In genomic region chr2:24015562-24016375, GRCh38 we compare ENCODE assay signal across 1 cellular context.
TF ChIP-seq lines count a peak whose summit lies in the region.

No MANE protein-coding gene starts in this region.

TF ChIP-seq in HepG2, 621 proteins besides CTCF, POLR2A, EP300 and RAD21 (continued from another document and continues in another):
- TF ChIP-seq, protein P1, sequence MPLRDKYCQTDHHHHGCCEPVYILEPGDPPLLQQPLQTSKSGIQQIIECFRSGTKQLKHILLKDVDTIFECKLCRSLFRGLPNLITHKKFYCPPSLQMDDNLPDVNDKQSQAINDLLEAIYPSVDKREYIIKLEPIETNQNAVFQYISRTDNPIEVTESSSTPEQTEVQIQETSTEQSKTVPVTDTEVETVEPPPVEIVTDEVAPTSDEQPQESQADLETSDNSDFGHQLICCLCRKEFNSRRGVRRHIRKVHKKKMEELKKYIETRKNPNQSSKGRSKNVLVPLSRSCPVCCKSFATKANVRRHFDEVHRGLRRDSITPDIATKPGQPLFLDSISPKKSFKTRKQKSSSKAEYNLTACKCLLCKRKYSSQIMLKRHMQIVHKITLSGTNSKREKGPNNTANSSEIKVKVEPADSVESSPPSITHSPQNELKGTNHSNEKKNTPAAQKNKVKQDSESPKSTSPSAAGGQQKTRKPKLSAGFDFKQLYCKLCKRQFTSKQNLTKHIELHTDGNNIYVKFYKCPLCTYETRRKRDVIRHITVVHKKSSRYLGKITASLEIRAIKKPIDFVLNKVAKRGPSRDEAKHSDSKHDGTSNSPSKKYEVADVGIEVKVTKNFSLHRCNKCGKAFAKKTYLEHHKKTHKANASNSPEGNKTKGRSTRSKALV (CRISPR knock-in tag; IDR thresholded peaks at IDR 0.05), result 0 out of 2 replicates have a peak, but pooled peaks have one; percentile 26
- TF ChIP-seq MAFF (IDR thresholded peaks at IDR 0.05; ENCODE audit: low read depth, low read length) (peak; percentile 16; the same call in 1 of the 2 replicates), TBX3 (IDR thresholded peaks at IDR 0.05; ENCODE audit: borderline replicate concordance) (peak; percentile 47; the same call in 1 of the 2 replicates), BRD4 (CRISPR knock-in tag; IDR thresholded peaks at IDR 0.05) (no peak), ZNF619 (CRISPR knock-in tag; IDR thresholded peaks at IDR 0.05) (peak; percentile 75; the same call in 1 of the 2 replicates), SETDB1 (CRISPR knock-in tag; IDR thresholded peaks at IDR 0.05; ENCODE audit: borderline replicate concordance) (no peak), PRMT3 (CRISPR knock-in tag; IDR thresholded peaks at IDR 0.05; ENCODE audit: borderline replicate concordance, low read depth) (no peak), EEA1 (CRISPR knock-in tag; IDR thresholded peaks at IDR 0.05; ENCODE audit: borderline replicate concordance) (no peak; the same call in 1 of the 2 replicates), SIX1 (CRISPR knock-in tag; IDR thresholded peaks at IDR 0.05; ENCODE audit: borderline replicate concordance) (no peak; the same call in 1 of the 2 replicates), HOXD1 (CRISPR knock-in tag; IDR thresholded peaks at IDR 0.05) (no peak), FOXK2 (IDR thresholded peaks at IDR 0.05) (no peak), ZNF562 (CRISPR knock-in tag; IDR thresholded peaks at IDR 0.05; ENCODE audit: borderline replicate concordance) (no peak), BORCS8-MEF2B (CRISPR knock-in tag; IDR thresholded peaks at IDR 0.05) (peak; percentile 74; the same call in 1 of the 2 replicates), NKX3-1 (CRISPR knock-in tag; IDR thresholded peaks at IDR 0.05) (no peak), MEIS2 (CRISPR knock-in tag; IDR thresholded peaks at IDR 0.05) (peak; percentile 70), ZNF546 (CRISPR knock-in tag; conservative IDR thresholded peaks at IDR 0.05) (no peak), ZNF512B (CRISPR knock-in tag; IDR thresholded peaks at IDR 0.05; ENCODE audit: borderline replicate concordance) (no peak), ZNF614 (CRISPR knock-in tag; IDR thresholded peaks at IDR 0.05; ENCODE audit: borderline replicate concordance) (peak; percentile 21; the same call in 1 of the 2 replicates), NR3C1 (CRISPR knock-in tag; IDR thresholded peaks at IDR 0.05) (no peak), SAFB2 (CRISPR knock-in tag; IDR thresholded peaks at IDR 0.05; ENCODE audit: borderline replicate concordance, low read depth) (no peak), MIER2 (CRISPR knock-in tag; IDR thresholded peaks at IDR 0.05) (no peak), KDM2A (CRISPR knock-in tag; IDR thresholded peaks at IDR 0.05; ENCODE audit: borderline replicate concordance, low read depth) (no peak; the same call in 1 of the 2 replicates), RFX5 (IDR thresholded peaks at IDR 0.05; ENCODE audit: low read depth, low read length) (no peak), ZNF207 (IDR thresholded peaks at IDR 0.05; ENCODE audit: borderline replicate concordance) (no peak), ZBTB3 (CRISPR knock-in tag; IDR thresholded peaks at IDR 0.05; ENCODE audit: borderline replicate concordance, low read depth) (0 out of 2 replicates have a peak, but pooled peaks have one; percentile 64)
- TF ChIP-seq, protein P2, sequence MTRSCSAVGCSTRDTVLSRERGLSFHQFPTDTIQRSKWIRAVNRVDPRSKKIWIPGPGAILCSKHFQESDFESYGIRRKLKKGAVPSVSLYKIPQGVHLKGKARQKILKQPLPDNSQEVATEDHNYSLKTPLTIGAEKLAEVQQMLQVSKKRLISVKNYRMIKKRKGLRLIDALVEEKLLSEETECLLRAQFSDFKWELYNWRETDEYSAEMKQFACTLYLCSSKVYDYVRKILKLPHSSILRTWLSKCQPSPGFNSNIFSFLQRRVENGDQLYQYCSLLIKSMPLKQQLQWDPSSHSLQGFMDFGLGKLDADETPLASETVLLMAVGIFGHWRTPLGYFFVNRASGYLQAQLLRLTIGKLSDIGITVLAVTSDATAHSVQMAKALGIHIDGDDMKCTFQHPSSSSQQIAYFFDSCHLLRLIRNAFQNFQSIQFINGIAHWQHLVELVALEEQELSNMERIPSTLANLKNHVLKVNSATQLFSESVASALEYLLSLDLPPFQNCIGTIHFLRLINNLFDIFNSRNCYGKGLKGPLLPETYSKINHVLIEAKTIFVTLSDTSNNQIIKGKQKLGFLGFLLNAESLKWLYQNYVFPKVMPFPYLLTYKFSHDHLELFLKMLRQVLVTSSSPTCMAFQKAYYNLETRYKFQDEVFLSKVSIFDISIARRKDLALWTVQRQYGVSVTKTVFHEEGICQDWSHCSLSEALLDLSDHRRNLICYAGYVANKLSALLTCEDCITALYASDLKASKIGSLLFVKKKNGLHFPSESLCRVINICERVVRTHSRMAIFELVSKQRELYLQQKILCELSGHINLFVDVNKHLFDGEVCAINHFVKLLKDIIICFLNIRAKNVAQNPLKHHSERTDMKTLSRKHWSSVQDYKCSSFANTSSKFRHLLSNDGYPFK (CRISPR knock-in tag; IDR thresholded peaks at IDR 0.05; ENCODE audit: borderline replicate concordance), result peak; percentile 66
- TF ChIP-seq, protein P3, sequence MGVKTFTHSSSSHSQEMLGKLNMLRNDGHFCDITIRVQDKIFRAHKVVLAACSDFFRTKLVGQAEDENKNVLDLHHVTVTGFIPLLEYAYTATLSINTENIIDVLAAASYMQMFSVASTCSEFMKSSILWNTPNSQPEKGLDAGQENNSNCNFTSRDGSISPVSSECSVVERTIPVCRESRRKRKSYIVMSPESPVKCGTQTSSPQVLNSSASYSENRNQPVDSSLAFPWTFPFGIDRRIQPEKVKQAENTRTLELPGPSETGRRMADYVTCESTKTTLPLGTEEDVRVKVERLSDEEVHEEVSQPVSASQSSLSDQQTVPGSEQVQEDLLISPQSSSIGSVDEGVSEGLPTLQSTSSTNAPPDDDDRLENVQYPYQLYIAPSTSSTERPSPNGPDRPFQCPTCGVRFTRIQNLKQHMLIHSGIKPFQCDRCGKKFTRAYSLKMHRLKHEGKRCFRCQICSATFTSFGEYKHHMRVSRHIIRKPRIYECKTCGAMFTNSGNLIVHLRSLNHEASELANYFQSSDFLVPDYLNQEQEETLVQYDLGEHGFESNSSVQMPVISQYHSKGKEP (CRISPR knock-in tag; IDR thresholded peaks at IDR 0.05), result no peak
- TF ChIP-seq, protein P4, sequence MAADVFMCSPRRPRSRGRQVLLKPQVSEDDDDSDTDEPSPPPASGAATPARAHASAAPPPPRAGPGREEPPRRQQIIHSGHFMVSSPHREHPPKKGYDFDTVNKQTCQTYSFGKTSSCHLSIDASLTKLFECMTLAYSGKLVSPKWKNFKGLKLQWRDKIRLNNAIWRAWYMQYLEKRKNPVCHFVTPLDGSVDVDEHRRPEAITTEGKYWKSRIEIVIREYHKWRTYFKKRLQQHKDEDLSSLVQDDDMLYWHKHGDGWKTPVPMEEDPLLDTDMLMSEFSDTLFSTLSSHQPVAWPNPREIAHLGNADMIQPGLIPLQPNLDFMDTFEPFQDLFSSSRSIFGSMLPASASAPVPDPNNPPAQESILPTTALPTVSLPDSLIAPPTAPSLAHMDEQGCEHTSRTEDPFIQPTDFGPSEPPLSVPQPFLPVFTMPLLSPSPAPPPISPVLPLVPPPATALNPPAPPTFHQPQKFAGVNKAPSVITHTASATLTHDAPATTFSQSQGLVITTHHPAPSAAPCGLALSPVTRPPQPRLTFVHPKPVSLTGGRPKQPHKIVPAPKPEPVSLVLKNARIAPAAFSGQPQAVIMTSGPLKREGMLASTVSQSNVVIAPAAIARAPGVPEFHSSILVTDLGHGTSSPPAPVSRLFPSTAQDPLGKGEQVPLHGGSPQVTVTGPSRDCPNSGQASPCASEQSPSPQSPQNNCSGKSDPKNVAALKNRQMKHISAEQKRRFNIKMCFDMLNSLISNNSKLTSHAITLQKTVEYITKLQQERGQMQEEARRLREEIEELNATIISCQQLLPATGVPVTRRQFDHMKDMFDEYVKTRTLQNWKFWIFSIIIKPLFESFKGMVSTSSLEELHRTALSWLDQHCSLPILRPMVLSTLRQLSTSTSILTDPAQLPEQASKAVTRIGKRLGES (CRISPR knock-in tag; IDR thresholded peaks at IDR 0.05; ENCODE audit: borderline replicate concordance), result no peak
- TF ChIP-seq, protein P5, sequence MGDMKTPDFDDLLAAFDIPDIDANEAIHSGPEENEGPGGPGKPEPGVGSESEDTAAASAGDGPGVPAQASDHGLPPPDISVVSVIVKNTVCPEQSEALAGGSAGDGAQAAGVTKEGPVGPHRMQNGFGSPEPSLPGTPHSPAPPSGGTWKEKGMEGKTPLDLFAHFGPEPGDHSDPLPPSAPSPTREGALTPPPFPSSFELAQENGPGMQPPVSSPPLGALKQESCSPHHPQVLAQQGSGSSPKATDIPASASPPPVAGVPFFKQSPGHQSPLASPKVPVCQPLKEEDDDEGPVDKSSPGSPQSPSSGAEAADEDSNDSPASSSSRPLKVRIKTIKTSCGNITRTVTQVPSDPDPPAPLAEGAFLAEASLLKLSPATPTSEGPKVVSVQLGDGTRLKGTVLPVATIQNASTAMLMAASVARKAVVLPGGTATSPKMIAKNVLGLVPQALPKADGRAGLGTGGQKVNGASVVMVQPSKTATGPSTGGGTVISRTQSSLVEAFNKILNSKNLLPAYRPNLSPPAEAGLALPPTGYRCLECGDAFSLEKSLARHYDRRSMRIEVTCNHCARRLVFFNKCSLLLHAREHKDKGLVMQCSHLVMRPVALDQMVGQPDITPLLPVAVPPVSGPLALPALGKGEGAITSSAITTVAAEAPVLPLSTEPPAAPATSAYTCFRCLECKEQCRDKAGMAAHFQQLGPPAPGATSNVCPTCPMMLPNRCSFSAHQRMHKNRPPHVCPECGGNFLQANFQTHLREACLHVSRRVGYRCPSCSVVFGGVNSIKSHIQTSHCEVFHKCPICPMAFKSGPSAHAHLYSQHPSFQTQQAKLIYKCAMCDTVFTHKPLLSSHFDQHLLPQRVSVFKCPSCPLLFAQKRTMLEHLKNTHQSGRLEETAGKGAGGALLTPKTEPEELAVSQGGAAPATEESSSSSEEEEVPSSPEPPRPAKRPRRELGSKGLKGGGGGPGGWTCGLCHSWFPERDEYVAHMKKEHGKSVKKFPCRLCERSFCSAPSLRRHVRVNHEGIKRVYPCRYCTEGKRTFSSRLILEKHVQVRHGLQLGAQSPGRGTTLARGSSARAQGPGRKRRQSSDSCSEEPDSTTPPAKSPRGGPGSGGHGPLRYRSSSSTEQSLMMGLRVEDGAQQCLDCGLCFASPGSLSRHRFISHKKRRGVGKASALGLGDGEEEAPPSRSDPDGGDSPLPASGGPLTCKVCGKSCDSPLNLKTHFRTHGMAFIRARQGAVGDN (CRISPR knock-in tag; IDR thresholded peaks at IDR 0.05), result peak; percentile 88
- TF ChIP-seq, protein P6, sequence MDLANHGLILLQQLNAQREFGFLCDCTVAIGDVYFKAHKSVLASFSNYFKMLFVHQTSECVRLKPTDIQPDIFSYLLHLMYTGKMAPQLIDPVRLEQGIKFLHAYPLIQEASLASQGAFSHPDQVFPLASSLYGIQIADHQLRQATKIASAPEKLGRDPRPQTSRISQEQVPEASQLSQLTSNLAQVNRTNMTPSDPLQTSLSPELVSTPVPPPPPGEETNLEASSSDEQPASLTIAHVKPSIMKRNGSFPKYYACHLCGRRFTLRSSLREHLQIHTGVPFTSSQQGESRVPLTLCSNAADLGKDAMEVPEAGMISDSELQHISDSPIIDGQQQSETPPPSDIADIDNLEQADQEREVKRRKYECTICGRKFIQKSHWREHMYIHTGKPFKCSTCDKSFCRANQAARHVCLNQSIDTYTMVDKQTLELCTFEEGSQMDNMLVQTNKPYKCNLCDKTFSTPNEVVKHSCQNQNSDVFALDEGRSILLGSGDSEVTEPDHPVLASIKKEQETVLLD (CRISPR knock-in tag; IDR thresholded peaks at IDR 0.05; ENCODE audit: low read depth), result no peak
- TF ChIP-seq, protein P7, sequence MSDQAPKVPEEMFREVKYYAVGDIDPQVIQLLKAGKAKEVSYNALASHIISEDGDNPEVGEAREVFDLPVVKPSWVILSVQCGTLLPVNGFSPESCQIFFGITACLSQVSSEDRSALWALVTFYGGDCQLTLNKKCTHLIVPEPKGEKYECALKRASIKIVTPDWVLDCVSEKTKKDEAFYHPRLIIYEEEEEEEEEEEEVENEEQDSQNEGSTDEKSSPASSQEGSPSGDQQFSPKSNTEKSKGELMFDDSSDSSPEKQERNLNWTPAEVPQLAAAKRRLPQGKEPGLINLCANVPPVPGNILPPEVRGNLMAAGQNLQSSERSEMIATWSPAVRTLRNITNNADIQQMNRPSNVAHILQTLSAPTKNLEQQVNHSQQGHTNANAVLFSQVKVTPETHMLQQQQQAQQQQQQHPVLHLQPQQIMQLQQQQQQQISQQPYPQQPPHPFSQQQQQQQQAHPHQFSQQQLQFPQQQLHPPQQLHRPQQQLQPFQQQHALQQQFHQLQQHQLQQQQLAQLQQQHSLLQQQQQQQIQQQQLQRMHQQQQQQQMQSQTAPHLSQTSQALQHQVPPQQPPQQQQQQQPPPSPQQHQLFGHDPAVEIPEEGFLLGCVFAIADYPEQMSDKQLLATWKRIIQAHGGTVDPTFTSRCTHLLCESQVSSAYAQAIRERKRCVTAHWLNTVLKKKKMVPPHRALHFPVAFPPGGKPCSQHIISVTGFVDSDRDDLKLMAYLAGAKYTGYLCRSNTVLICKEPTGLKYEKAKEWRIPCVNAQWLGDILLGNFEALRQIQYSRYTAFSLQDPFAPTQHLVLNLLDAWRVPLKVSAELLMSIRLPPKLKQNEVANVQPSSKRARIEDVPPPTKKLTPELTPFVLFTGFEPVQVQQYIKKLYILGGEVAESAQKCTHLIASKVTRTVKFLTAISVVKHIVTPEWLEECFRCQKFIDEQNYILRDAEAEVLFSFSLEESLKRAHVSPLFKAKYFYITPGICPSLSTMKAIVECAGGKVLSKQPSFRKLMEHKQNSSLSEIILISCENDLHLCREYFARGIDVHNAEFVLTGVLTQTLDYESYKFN (CRISPR knock-in tag; conservative IDR thresholded peaks at IDR 0.05), result peak; percentile 87
